20 cellular contexts compared by ENCODE assay signal in the genomic region with DNA sequence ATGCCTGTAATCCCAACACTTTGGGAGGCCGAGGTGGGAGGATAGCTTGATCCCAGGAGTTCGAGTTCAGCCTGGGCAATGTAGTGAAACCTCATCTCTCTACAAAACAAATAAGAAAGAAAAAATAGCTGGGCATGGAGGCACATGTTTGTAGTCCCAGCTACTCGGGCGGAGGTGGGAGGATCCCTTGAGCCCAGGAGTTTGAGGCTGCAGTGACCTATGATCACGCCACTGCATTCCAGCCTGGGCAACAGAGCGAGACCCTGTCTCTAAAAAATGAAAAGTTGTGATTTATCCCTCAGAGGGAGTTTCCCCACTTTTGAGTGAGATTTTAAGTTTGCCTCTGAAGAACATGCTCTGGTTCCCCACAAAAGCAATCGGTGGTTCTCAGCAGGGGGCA. TPM values are rescaled to one million over a fixed set of nuclear protein-coding genes. Genes with fewer than 3 reads are reported as not detected.
A peak's percentile ranks its signal among the peaks of the same experiment; 100 is the strongest.
DNase-seq lines count a peak whose midpoint lies in the region; TF ChIP-seq lines count a peak whose summit lies in the region.
"Had no signal": no experiment of that assay in that cellular context is flagged by ENCODE, and none has a peak within 500 bp of the region (broad histone marks: within the 10 kb centered on the region; RNA-seq: fewer than 3 reads in every experiment).

No MANE protein-coding gene starts in this region.

- no peaks in the 10 kb centered on the region for H3K79me2 ChIP-seq in Karpas-422 (ENCODE audit: low read length)

- no peak overlapping the region for H2AFZ ChIP-seq in Karpas-422 (ENCODE audit: low read length)

- H3K4me3 Mint-ChIP-seq in nephron: no peak overlapping the region
- H3K4me3 Mint-ChIP-seq: B cell; CD4-positive, alpha-beta memory T cell had no signal

- H3K9me3 ChIP-seq in Karpas-422 (ENCODE audit: low read length): no peaks in the 10 kb centered on the region
- H3K9me3 ChIP-seq: Peyer's patch had no signal

- H3K9ac ChIP-seq in Karpas-422 (ENCODE audit: low read length): peak overlapping the region; percentile 60

- no peak for TF ChIP-seq CTCF in nephron (IDR thresholded peaks at IDR 0.05; ENCODE audit: unreplicated experiment in 3 of 3)

- H3K27ac Mint-ChIP-seq in nephron: peak overlapping the region; percentile 71 to 94 (median 89)
- H3K27ac Mint-ChIP-seq: B cell had no signal

- peaks cover 72% of the 10 kb centered on the region for H3K27me3 Mint-ChIP-seq in nephron (ENCODE audit: low read depth)

- peaks cover 51% of the 10 kb centered on the region for H3K4me1 ChIP-seq in Karpas-422 (ENCODE audit: low read length)
- H3K4me1 ChIP-seq: Peyer's patch had no signal

- H3K4me1 Mint-ChIP-seq in nephron: peaks cover 53% of the 10 kb centered on the region
- H3K4me1 Mint-ChIP-seq: B cell; CD4-positive, alpha-beta memory T cell had no signal

- H3K27ac ChIP-seq in Karpas-422 (ENCODE audit: low read length) (peak overlapping the region; percentile 87), caudate nucleus (ENCODE audit: low read depth, low read length) (peak overlapping the region; percentile 86), temporal lobe (ENCODE audit: low read depth, low read length) (peak overlapping the region; percentile 63)
- H3K27ac ChIP-seq: Peyer's patch, SK-N-MC had no signal

- DNase-seq in Karpas-422 (no peak), caudate nucleus (lab: John Stamatoyannopoulos, UW) (no peak), NCI-H345 treated with DMSO at 0.1 percent for 48 hours (lab: John Stamatoyannopoulos, UW; ENCODE audit: unreplicated experiment) (no peak), NCI-H510A treated with DMSO at 0.1 percent for 48 hours (lab: John Stamatoyannopoulos, UW) (no peak), NCI-H187 treated with DMSO at 0.1 percent for 48 hours (lab: John Stamatoyannopoulos, UW) (no peak)
- DNase-seq in stimulated activated CD4-positive, alpha-beta T cell treated with anti-CD3 and anti-CD28 coated beads, Interleukin-4, amount 100 ng/mL, for 4 hours: no peak
- DNase-seq: CD4-positive, alpha-beta memory T cell; H7; IMR-90; MV-4-11; NCI-H1417 treated with DMSO at 0.1 percent for 48 hours; NCI-H2029; NCI-H2171 treated with DMSO at 0.1 percent for 48 hours; NCI-H510A; Peyer's patch; Right ventricle myocardium superior had no signal

- H3K36me3 ChIP-seq in Karpas-422 (ENCODE audit: insufficient read depth, low read length): no peaks in the 10 kb centered on the region
- H3K36me3 ChIP-seq: Peyer's patch had no signal

- H3K9me3 Mint-ChIP-seq in nephron: no peaks in the 10 kb centered on the region

- no peak overlapping the region for H3K4me3 ChIP-seq in Karpas-422 (ENCODE audit: low read length)
- H3K4me3 ChIP-seq: Peyer's patch, SK-N-MC had no signal

- H3K36me3 Mint-ChIP-seq in nephron (ENCODE audit: low read depth): no peaks in the 10 kb centered on the region
- H3K36me3 Mint-ChIP-seq: CD4-positive, alpha-beta memory T cell had no signal

- no peaks in the 10 kb centered on the region for H3K9me2 ChIP-seq in Karpas-422 (replicated peaks; ENCODE audit: insufficient read depth, low read length)

- H3K27me3 ChIP-seq in Karpas-422 (ENCODE audit: low read length): no peaks in the 10 kb centered on the region
- H3K27me3 ChIP-seq: Peyer's patch had no signal

- H3K4me2 ChIP-seq in Karpas-422 (ENCODE audit: low read depth, low read length, poor library complexity, severe bottlenecking): peak overlapping the region; percentile 64

- no peaks in the 10 kb centered on the region for H4K20me1 ChIP-seq in Karpas-422 (ENCODE audit: insufficient read depth, low read depth, low read length)

RNA-seq across cellular contexts. Expression of gene BMP7, which starts 17.4 kb away (rescaled TPM):
- not detected in 2 replicates for total RNA-seq in Karpas-422 (2014; rRNA removed; shearing (Covaris generic); ENCODE audit: low replicate concordance)
- 9.6 TPM for total RNA-seq in temporal lobe
- total RNA-seq: B cell; CD4-positive, alpha-beta memory T cell; IMR-90 had no signal

RNA-seq across cellular contexts. Expression of gene SPO11, which starts 45.7 kb away (rescaled TPM):
- total RNA-seq in Karpas-422 (2014; rRNA removed; shearing (Covaris generic); ENCODE audit: low replicate concordance): not detected in 2 replicates
- total RNA-seq in temporal lobe: not detected
- total RNA-seq: B cell; CD4-positive, alpha-beta memory T cell; H7; IMR-90; Peyer's patch; Right ventricle myocardium superior had no signal

Comparison
In these comparisons a context has a peak if more than half of its experiments do, and no peak if none do; other contexts are left out.
1. RNA of gene BMP7, which starts 17.4 kb away (total RNA-seq): 9.6 TPM in temporal lobe (single experiment); not detected in Karpas-422; every median in the first group is over 10 times any median in the second.
2. Peak in every context shown above with its lines, with median percentiles within 50 percentile points of each other: H3K27ac ChIP-seq.